9 cellular contexts compared by ENCODE assay signal in the genomic region with DNA sequence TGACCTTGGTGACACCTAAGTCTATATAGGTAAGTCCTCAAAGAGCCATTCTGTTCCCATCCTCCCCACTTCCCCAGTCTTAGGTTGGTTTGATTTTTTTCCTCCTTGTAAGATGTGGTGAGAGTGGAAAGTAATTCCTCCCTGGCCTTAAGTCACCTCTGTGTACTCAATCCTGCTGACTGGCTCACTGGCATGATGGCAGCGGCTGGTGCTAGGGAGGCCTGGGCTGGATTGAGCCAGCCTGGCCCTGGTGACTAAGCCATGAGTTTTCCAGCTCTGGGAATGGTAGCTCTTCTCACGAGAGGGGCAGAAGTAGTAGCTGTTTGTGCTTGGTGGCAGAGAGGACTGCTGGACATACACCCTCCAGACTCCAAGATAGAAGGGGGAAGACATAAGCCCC. TPM values are rescaled to one million over a fixed set of nuclear protein-coding genes. Genes with fewer than 3 reads are reported as not detected.
DNase-seq lines count a peak whose midpoint lies in the region; ATAC-seq and TF ChIP-seq lines count a peak whose summit lies in the region.
"Had no signal": no experiment of that assay in that cellular context is flagged by ENCODE, and none has a peak within 500 bp of the region (broad histone marks: within the 10 kb centered on the region; RNA-seq: fewer than 3 reads in every experiment).

No MANE protein-coding gene starts in this region.

- intact Hi-C loops in CD4-positive, alpha-beta T cell (cut with DNase I, micrococcal nuclease) = loop anchor here in 1 of 2 experiments (10.0 kb wide), 1 partner anchor 56 kb away; no protein-coding TSS in a partner anchor
- intact Hi-C loops in PC-3 (cut with micrococcal nuclease) (no loop called here), esophagus muscularis mucosa (cut with DNase I) (no loop called here)

- H2AFZ ChIP-seq in PC-3 (ENCODE audit: low read length) (no peak overlapping the region), neural progenitor cell (replicated peaks) (no peak overlapping the region)

- no peak for TF ChIP-seq CTCF in CD4-positive, alpha-beta T cell (IDR thresholded peaks at IDR 0.05)
- TF ChIP-seq CTCF in PC-3 (conservative IDR thresholded peaks at IDR 0.05; ENCODE audit: low read depth, low read length) = no peak
- no peak for TF ChIP-seq CTCF in esophagus muscularis mucosa (IDR thresholded peaks at IDR 0.05)
- no peak for TF ChIP-seq CTCF in neural progenitor cell (IDR thresholded peaks at IDR 0.05)

- H3K9me3 Mint-ChIP-seq in CD4-positive, alpha-beta T cell = no peaks in the 10 kb centered on the region
- no peaks in the 10 kb centered on the region for H3K9me3 Mint-ChIP-seq in neural progenitor cell
- H3K9me3 Mint-ChIP-seq: activated T-cell treated with anti-CD3 and anti-CD28 coated beads, Interleukin-2, amount 50 U/mL, for 24 hours had no signal

- H3K4me2 ChIP-seq in PC-3 (ENCODE audit: low read length) = peak overlapping the region; percentile 95
- H3K4me2 ChIP-seq in neural progenitor cell = no peak overlapping the region

- H3K9me2 ChIP-seq in PC-3 (replicated peaks; ENCODE audit: low read length) = no peaks in the 10 kb centered on the region

- H3K4me3 Mint-ChIP-seq in CD4-positive, alpha-beta T cell = peak overlapping the region; percentile 77
- H3K4me3 Mint-ChIP-seq in neural progenitor cell = peak overlapping the region; percentile 74

- no peak for DNase-seq in CD4-positive, alpha-beta T cell
- peak; percentile 87 for DNase-seq in PC-3
- DNase-seq in esophagus muscularis mucosa (ENCODE audit: extremely low spot score) = no peak
- no peak for DNase-seq in neural progenitor cell (ENCODE audit: low spot score)
- DNase-seq in NCI-H1930 (lab: John Stamatoyannopoulos, UW) = no peak
- DNase-seq in DMS153 (lab: John Stamatoyannopoulos, UW) = no peak
- DNase-seq: activated T-cell treated with anti-CD3 and anti-CD28 coated beads, Interleukin-2, amount 50 U/mL, for 24 hours had no signal

- CTCF ChIA-PET in CD4-positive, alpha-beta T cell (lab: Charles Lee) = interaction anchor here (1.4 kb wide), 1 partner anchor 82 kb away, joined by 8 read pairs; a partner anchor contains a TSS
- CTCF ChIA-PET in PC-3 (lab: Charles Lee) = interaction anchor here (0.8 to 1.0 kb wide), 2 partner anchors 18 to 83 kb away, joined by 3 to 4 read pairs; a partner anchor contains a TSS

- no peak for ATAC-seq in CD4-positive, alpha-beta T cell (ENCODE audit: poor library complexity)
- ATAC-seq in PC-3 (peak; percentile 92), GM19452 (IDR thresholded peaks at IDR 0.05; ENCODE audit: unreplicated experiment) (no peak), GM21367 (IDR thresholded peaks at IDR 0.05; ENCODE audit: unreplicated experiment) (no peak)

- H3K9me3 ChIP-seq in CD4-positive, alpha-beta T cell (ENCODE audit: control insufficient read depth, low read length) = no peaks in the 10 kb centered on the region
- no peaks in the 10 kb centered on the region for H3K9me3 ChIP-seq in PC-3 (ENCODE audit: low read length)
- H3K9me3 ChIP-seq in esophagus muscularis mucosa = no peaks in the 10 kb centered on the region
- no peaks in the 10 kb centered on the region for H3K9me3 ChIP-seq in neural progenitor cell (ENCODE audit: low read depth)

- H3K36me3 ChIP-seq in PC-3 (ENCODE audit: low read depth, low read length) (no peaks in the 10 kb centered on the region), esophagus muscularis mucosa (peaks cover 0 to 6% (median 3%) of the 10 kb centered on the region in 4 donors), neural progenitor cell (no peaks in the 10 kb centered on the region)

- H3K9ac ChIP-seq in PC-3 (ENCODE audit: low read length) = peak overlapping the region; percentile 61
- no peak overlapping the region for H3K9ac ChIP-seq in neural progenitor cell

- H3K4me3 ChIP-seq in PC-3 (ENCODE audit: low read length) (peak overlapping the region; percentile 83; the same call in 1 of the 2 replicates), esophagus muscularis mucosa (peak overlapping the region; percentile 79 to 99 (median 90)), neural progenitor cell (no peak overlapping the region)

- peaks cover 27% of the 10 kb centered on the region for H3K79me2 ChIP-seq in PC-3 (ENCODE audit: low read length)
- peaks cover 7% of the 10 kb centered on the region for H3K79me2 ChIP-seq in neural progenitor cell (ENCODE audit: low read depth)

- BruUV-seq in PC-3 (replicated peaks; lab: Mats Ljungman, UMichigan) = no TSS peak

- H3K27ac Mint-ChIP-seq in CD4-positive, alpha-beta T cell = peak overlapping the region; percentile 25
- no peak overlapping the region for H3K27ac Mint-ChIP-seq in neural progenitor cell
- H3K27ac Mint-ChIP-seq: activated T-cell treated with anti-CD3 and anti-CD28 coated beads, Interleukin-2, amount 50 U/mL, for 24 hours had no signal

- H4K20me1 ChIP-seq in PC-3 (ENCODE audit: low read length) (no peaks in the 10 kb centered on the region), neural progenitor cell (ENCODE audit: low read depth) (peaks cover 8% of the 10 kb centered on the region)

- H3F3A ChIP-seq in PC-3 (ENCODE audit: low read length, unreplicated experiment) (no peaks in the 10 kb centered on the region), neural progenitor cell (ENCODE audit: low read depth) (no peaks in the 10 kb centered on the region)

- H3K27me3 Mint-ChIP-seq in CD4-positive, alpha-beta T cell = peaks cover 4% of the 10 kb centered on the region
- peaks cover 18% of the 10 kb centered on the region for H3K27me3 Mint-ChIP-seq in neural progenitor cell (ENCODE audit: insufficient read depth, low read depth)
- H3K27me3 Mint-ChIP-seq: activated T-cell treated with anti-CD3 and anti-CD28 coated beads, Interleukin-2, amount 50 U/mL, for 24 hours had no signal

- WGBS in esophagus muscularis mucosa = 14% methylated on average over 2 of the region's 2 CpGs

- H3K27me3 ChIP-seq in CD4-positive, alpha-beta T cell (ENCODE audit: control insufficient read depth, insufficient read depth, low read length) = no peaks in the 10 kb centered on the region
- no peaks in the 10 kb centered on the region for H3K27me3 ChIP-seq in PC-3 (ENCODE audit: low read length)
- no peaks in the 10 kb centered on the region for H3K27me3 ChIP-seq in esophagus muscularis mucosa
- no peaks in the 10 kb centered on the region for H3K27me3 ChIP-seq in neural progenitor cell

- TF ChIP-seq POLR2A in esophagus muscularis mucosa (IDR thresholded peaks at IDR 0.05; ENCODE audit: low read depth) = no peak

- POLR2A ChIA-PET in CD4-positive, alpha-beta T cell (lab: Charles Lee) = interaction anchor here (1.3 to 4.7 kb wide), 2 partner anchors 13 to 33 kb away, joined by 4 to 71 read pairs; no protein-coding TSS in a partner anchor
- POLR2A ChIA-PET in PC-3 (lab: Charles Lee; ENCODE audit: unreplicated experiment) = interaction anchor here (0.6 kb wide), 1 partner anchor 34 kb away, joined by 4 read pairs; no protein-coding TSS in a partner anchor

- H3K36me3 Mint-ChIP-seq in CD4-positive, alpha-beta T cell (ENCODE audit: low read depth) = peaks cover 8% of the 10 kb centered on the region
- peaks cover 2% of the 10 kb centered on the region for H3K36me3 Mint-ChIP-seq in neural progenitor cell

- no peak overlapping the region for H3K27ac ChIP-seq in CD4-positive, alpha-beta T cell (ENCODE audit: low read depth, low read length)
- H3K27ac ChIP-seq in PC-3 (ENCODE audit: low read length) = peak overlapping the region; percentile 86
- peak overlapping the region; percentile 93 to 97 (median 95) for H3K27ac ChIP-seq in esophagus muscularis mucosa (replicated peaks in 1 of 4)
- no peak overlapping the region for H3K27ac ChIP-seq in neural progenitor cell

- peaks cover 34% of the 10 kb centered on the region for H3K4me1 Mint-ChIP-seq in CD4-positive, alpha-beta T cell (ENCODE audit: low read depth)
- H3K4me1 Mint-ChIP-seq in neural progenitor cell = peaks cover 28% of the 10 kb centered on the region

- TF ChIP-seq EP300 in esophagus muscularis mucosa (IDR thresholded peaks at IDR 0.05) = no peak

- peaks cover 31% of the 10 kb centered on the region for H3K4me1 ChIP-seq in PC-3 (ENCODE audit: insufficient read depth, low read length)
- H3K4me1 ChIP-seq in esophagus muscularis mucosa = peaks cover 13 to 57% (median 48%) of the 10 kb centered on the region in 4 donors
- H3K4me1 ChIP-seq in neural progenitor cell = peaks cover 16% of the 10 kb centered on the region

RNA-seq across cellular contexts. Expression of a gene that starts 2.5 kb away (rescaled TPM):
- total RNA-seq in CD4-positive, alpha-beta T cell = 1 to 10 TPM; 2.4 to 2.9 TPM
- total RNA-seq in PC-3 (2014; rRNA removed) = 14.3 and 19.8 TPM in 2 replicates
- total RNA-seq in esophagus muscularis mucosa = 10 to 100 TPM; 17.5 to 31.1 (median 21.9) TPM
- total RNA-seq in neural progenitor cell (ENCODE audit: low replicate concordance) = 9.2 and 18.6 TPM in 2 replicates

Comparison
In these comparisons a context has a peak if more than half of its experiments do, and no peak if none do; other contexts are left out.
1. H3K27ac ChIP-seq: peak in PC-3 (single experiment) and esophagus muscularis mucosa (4 of 4); none in CD4-positive, alpha-beta T cell (single experiment) and neural progenitor cell (single experiment).